ENCODE assay signal across 1 cellular context in the genomic region with DNA sequence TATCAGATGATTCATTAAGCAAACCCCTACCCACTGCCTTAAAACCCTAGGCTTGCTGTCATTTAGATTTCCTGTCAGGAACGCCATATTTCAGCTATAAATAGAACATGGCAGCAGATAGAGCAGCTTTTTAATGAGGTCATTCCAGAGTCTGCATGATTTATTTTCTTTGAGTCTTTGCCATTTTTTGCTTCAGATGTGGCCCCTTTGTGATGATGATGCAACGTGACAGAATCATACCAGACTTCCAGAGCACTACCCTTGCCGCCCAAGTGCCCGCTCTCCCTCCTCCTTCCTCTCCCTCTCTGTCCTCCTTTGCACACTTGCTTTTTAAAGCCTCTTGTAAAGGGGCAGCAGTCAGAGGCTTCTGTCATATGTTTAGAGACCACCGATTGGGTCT.
TF ChIP-seq lines count a peak whose summit lies in the region.

No MANE protein-coding gene starts in this region.

TF ChIP-seq in HEK293, 187 proteins besides CTCF, POLR2A, EP300 and RAD21 (continued from another document):
- TF ChIP-seq ZNF555 (tag by site-specific recombination; conservative IDR thresholded peaks at IDR 0.05) (no peak), GFI1B (tag by site-specific recombination; IDR thresholded peaks at IDR 0.05) (peak; percentile 79), ZNF580 (tag by site-specific recombination; IDR thresholded peaks at IDR 0.05) (peak; percentile 83; the same call in 1 of the 2 replicates), KLF9 (tag by site-specific recombination; IDR thresholded peaks at IDR 0.05; ENCODE audit: low read depth) (no peak), ZBTB7A (tag by site-specific recombination; IDR thresholded peaks at IDR 0.05; ENCODE audit: low read depth) (no peak), ZNF366 (tag by site-specific recombination; conservative IDR thresholded peaks at IDR 0.05) (peak; percentile 85), ZNF645 (tag by site-specific recombination; IDR thresholded peaks at IDR 0.05) (no peak), ZNF341 (tag by site-specific recombination; IDR thresholded peaks at IDR 0.05; ENCODE audit: low read depth) (no peak), ZNF658 (tag by site-specific recombination; IDR thresholded peaks at IDR 0.05) (no peak), ZNF416 (tag by site-specific recombination; IDR thresholded peaks at IDR 0.05) (no peak), ZBTB20 (tag by site-specific recombination; IDR thresholded peaks at IDR 0.05) (no peak), ZNF10 (tag by site-specific recombination; IDR thresholded peaks at IDR 0.05) (no peak), ZNF558 (tag by site-specific recombination; IDR thresholded peaks at IDR 0.05) (peak; percentile 85), ZNF274 (IDR thresholded peaks at IDR 0.05; ENCODE audit: low read length) (no peak), ZNF274 (tag by site-specific recombination; IDR thresholded peaks at IDR 0.05; ENCODE audit: borderline replicate concordance) (no peak), ZSCAN18 (tag by site-specific recombination; IDR thresholded peaks at IDR 0.05) (peak; percentile 58; the same call in 1 of the 2 replicates), ZNF26 (tag by site-specific recombination; IDR thresholded peaks at IDR 0.05) (no peak), OSR2 (tag by site-specific recombination; IDR thresholded peaks at IDR 0.05) (peak; percentile 58), SALL2 (tag by site-specific recombination; IDR thresholded peaks at IDR 0.05; ENCODE audit: borderline replicate concordance) (no peak), ZSCAN30 (tag by site-specific recombination; IDR thresholded peaks at IDR 0.05) (peak; percentile 82), ZNF561 (tag by site-specific recombination; IDR thresholded peaks at IDR 0.05; ENCODE audit: borderline replicate concordance) (peak; percentile 87), IKZF3 (tag by site-specific recombination; IDR thresholded peaks at IDR 0.05) (peak; percentile 85), ZNF114 (tag by site-specific recombination; IDR thresholded peaks at IDR 0.05) (no peak), WT1 (tag by site-specific recombination; IDR thresholded peaks at IDR 0.05) (peak; percentile 67), ZEB2 (tag by site-specific recombination; IDR thresholded peaks at IDR 0.05) (peak; percentile 98), FEZF1 (tag by site-specific recombination; IDR thresholded peaks at IDR 0.05) (peak; percentile 99), ZNF133 (tag by site-specific recombination; IDR thresholded peaks at IDR 0.05) (no peak), YY1 (tag by site-specific recombination; IDR thresholded peaks at IDR 0.05) (0 out of 2 replicates have a peak, but pooled peaks have one; percentile 47), ZNF629 (tag by site-specific recombination; IDR thresholded peaks at IDR 0.05) (peak; percentile 96), BCL6B (tag by site-specific recombination; IDR thresholded peaks at IDR 0.05) (peak; percentile 39; the same call in 1 of the 2 replicates), SP3 (tag by site-specific recombination; IDR thresholded peaks at IDR 0.05) (no peak), ZNF510 (tag by site-specific recombination; IDR thresholded peaks at IDR 0.05; ENCODE audit: insufficient replicate concordance) (peak; percentile 12), KLF7 (tag by site-specific recombination; IDR thresholded peaks at IDR 0.05; ENCODE audit: borderline replicate concordance) (no peak), MYNN (tag by site-specific recombination; IDR thresholded peaks at IDR 0.05; ENCODE audit: borderline replicate concordance) (no peak), ZNF660 (tag by site-specific recombination; IDR thresholded peaks at IDR 0.05) (peak; percentile 91), ZNF521 (tag by site-specific recombination; IDR thresholded peaks at IDR 0.05) (no peak), ZNF830 (tag by site-specific recombination; IDR thresholded peaks at IDR 0.05; ENCODE audit: low read depth) (no peak), ZNF335 (tag by site-specific recombination; conservative IDR thresholded peaks at IDR 0.05) (peak; percentile 79), ZNF223 (tag by site-specific recombination; IDR thresholded peaks at IDR 0.05) (no peak), ZFP41 (tag by site-specific recombination; IDR thresholded peaks at IDR 0.05; ENCODE audit: borderline replicate concordance) (no peak), SCRT2 (tag by site-specific recombination; IDR thresholded peaks at IDR 0.05) (no peak), ZNF677 (tag by site-specific recombination; IDR thresholded peaks at IDR 0.05) (no peak), ZNF707 (tag by site-specific recombination; IDR thresholded peaks at IDR 0.05) (no peak)
- TF ChIP-seq, protein P1, sequence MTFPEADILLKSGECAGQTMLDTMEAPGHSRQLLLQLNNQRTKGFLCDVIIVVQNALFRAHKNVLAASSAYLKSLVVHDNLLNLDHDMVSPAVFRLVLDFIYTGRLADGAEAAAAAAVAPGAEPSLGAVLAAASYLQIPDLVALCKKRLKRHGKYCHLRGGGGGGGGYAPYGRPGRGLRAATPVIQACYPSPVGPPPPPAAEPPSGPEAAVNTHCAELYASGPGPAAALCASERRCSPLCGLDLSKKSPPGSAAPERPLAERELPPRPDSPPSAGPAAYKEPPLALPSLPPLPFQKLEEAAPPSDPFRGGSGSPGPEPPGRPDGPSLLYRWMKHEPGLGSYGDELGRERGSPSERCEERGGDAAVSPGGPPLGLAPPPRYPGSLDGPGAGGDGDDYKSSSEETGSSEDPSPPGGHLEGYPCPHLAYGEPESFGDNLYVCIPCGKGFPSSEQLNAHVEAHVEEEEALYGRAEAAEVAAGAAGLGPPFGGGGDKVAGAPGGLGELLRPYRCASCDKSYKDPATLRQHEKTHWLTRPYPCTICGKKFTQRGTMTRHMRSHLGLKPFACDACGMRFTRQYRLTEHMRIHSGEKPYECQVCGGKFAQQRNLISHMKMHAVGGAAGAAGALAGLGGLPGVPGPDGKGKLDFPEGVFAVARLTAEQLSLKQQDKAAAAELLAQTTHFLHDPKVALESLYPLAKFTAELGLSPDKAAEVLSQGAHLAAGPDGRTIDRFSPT (tag by site-specific recombination; IDR thresholded peaks at IDR 0.05): no peak; the same call in none of the 2 replicates
- TF ChIP-seq, protein P2, sequence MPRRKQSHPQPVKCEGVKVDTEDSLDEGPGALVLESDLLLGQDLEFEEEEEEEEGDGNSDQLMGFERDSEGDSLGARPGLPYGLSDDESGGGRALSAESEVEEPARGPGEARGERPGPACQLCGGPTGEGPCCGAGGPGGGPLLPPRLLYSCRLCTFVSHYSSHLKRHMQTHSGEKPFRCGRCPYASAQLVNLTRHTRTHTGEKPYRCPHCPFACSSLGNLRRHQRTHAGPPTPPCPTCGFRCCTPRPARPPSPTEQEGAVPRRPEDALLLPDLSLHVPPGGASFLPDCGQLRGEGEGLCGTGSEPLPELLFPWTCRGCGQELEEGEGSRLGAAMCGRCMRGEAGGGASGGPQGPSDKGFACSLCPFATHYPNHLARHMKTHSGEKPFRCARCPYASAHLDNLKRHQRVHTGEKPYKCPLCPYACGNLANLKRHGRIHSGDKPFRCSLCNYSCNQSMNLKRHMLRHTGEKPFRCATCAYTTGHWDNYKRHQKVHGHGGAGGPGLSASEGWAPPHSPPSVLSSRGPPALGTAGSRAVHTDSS (tag by site-specific recombination; IDR thresholded peaks at IDR 0.05): peak; percentile 75
- TF ChIP-seq, protein P3, sequence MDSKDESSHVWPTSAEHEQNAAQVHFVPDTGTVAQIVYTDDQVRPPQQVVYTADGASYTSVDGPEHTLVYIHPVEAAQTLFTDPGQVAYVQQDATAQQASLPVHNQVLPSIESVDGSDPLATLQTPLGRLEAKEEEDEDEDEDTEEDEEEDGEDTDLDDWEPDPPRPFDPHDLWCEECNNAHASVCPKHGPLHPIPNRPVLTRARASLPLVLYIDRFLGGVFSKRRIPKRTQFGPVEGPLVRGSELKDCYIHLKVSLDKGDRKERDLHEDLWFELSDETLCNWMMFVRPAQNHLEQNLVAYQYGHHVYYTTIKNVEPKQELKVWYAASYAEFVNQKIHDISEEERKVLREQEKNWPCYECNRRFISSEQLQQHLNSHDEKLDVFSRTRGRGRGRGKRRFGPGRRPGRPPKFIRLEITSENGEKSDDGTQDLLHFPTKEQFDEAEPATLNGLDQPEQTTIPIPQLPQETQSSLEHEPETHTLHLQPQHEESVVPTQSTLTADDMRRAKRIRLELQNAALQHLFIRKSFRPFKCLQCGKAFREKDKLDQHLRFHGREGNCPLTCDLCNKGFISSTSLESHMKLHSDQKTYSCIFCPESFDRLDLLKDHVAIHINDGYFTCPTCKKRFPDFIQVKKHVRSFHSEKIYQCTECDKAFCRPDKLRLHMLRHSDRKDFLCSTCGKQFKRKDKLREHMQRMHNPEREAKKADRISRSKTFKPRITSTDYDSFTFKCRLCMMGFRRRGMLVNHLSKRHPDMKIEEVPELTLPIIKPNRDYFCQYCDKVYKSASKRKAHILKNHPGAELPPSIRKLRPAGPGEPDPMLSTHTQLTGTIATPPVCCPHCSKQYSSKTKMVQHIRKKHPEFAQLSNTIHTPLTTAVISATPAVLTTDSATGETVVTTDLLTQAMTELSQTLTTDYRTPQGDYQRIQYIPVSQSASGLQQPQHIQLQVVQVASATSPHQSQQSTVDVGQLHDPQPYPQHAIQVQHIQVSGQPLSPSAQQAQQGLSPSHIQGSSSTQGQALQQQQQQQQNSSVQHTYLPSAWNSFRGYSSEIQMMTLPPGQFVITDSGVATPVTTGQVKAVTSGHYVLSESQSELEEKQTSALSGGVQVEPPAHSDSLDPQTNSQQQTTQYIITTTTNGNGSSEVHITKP (tag by site-specific recombination; IDR thresholded peaks at IDR 0.05): peak; percentile 67; the same call in 1 of the 2 replicates
TF ChIP-seq in HEK293: peak in this region for 64.
